ENCODE assay signal across 26 cellular contexts in the genomic region with DNA sequence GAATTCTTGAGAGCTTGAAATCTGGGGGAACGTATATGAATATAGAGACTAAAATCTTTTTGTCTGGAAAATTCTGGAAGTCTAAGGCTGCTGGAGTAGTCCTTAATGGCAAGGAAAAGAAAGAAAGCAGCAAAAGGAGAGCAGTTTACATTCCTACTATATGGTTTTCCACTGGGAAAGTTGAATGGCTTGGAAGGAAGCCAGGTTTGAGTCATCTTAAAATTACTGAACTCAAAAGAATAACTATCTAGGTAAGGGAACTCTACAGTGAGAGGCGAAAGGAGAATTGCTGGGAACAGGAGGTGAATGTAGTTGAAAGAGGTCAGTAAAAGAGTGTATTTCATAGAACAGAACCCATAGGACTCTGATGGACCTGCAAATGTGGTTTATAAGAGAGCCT.
DNase-seq lines count a peak whose midpoint lies in the region; ATAC-seq, FAIRE-seq and TF ChIP-seq lines count a peak whose summit lies in the region.
"Had no signal": no experiment of that assay in that cellular context is flagged by ENCODE, and none has a peak within 500 bp of the region (broad histone marks: within the 10 kb centered on the region; RNA-seq: fewer than 3 reads in every experiment).

No MANE protein-coding gene starts in this region.

- no TSS peak for BruUV-seq in MCF 10A (replicated peaks; lab: Mats Ljungman, UMichigan)

- FAIRE-seq in astrocyte (lab: Jason Lieb, UNC): no peak
- FAIRE-seq: A549 had no signal

- no peak overlapping the region for H3K27ac Mint-ChIP-seq in MCF 10A (ENCODE audit: low read depth, unreplicated experiment)
- no peak overlapping the region for H3K27ac Mint-ChIP-seq in astrocyte (ENCODE audit: unreplicated experiment)
- no peak overlapping the region for H3K27ac Mint-ChIP-seq in WTC11
- H3K27ac Mint-ChIP-seq: activated CD4-positive, alpha-beta memory T cell treated with anti-CD3 and anti-CD28 coated beads, Interleukin-2, amount 10 ng/mL, durations not matched to agents 7 days and 5 days; activated naive CD4-positive, alpha-beta T cell treated with anti-CD3 and anti-CD28 coated beads for 36 hours had no signal

- H3K27me3 Mint-ChIP-seq in MCF 10A (ENCODE audit: insufficient read depth, unreplicated experiment) (peaks cover 24% of the 10 kb centered on the region), astrocyte (ENCODE audit: low read depth, unreplicated experiment) (no peaks in the 10 kb centered on the region), WTC11 (ENCODE audit: low read depth) (no peaks in the 10 kb centered on the region)
- H3K27me3 Mint-ChIP-seq: activated CD4-positive, alpha-beta memory T cell treated with anti-CD3 and anti-CD28 coated beads, Interleukin-2, amount 10 ng/mL, durations not matched to agents 7 days and 5 days had no signal

- H3K4me3 ChIP-seq in breast epithelium (no peak overlapping the region), astrocyte (ENCODE audit: insufficient read depth, low read depth, low read length) (no peak overlapping the region), fibroblast of pulmonary artery (replicated peaks; ENCODE audit: low read depth, low read length) (no peak overlapping the region)
- H3K4me3 ChIP-seq: A549, body of pancreas, dorsolateral prefrontal cortex, heart left ventricle, SJCRH30, spleen, uterus had no signal

- ATAC-seq in WTC11: no peak
- ATAC-seq: A549, body of pancreas, heart left ventricle had no signal

- no peaks in the 10 kb centered on the region for H4K20me1 ChIP-seq in astrocyte (ENCODE audit: insufficient read depth, low read length)

- no peak overlapping the region for H3K9ac ChIP-seq in astrocyte (ENCODE audit: low read length)

- H3K36me3 Mint-ChIP-seq in MCF 10A (ENCODE audit: insufficient read depth, unreplicated experiment) (no peaks in the 10 kb centered on the region), astrocyte (ENCODE audit: low read depth, unreplicated experiment) (no peaks in the 10 kb centered on the region), WTC11 (no peaks in the 10 kb centered on the region)

- intact Hi-C loops in MCF 10A (cut with micrococcal nuclease): no loop called here
- intact Hi-C loops in breast epithelium (cut with DNase I; ENCODE audit: low total_unique reads): no loop called here

- no peak overlapping the region for H2AFZ ChIP-seq in astrocyte (ENCODE audit: low read depth, low read length)

- no peaks in the 10 kb centered on the region for H3K9me3 Mint-ChIP-seq in MCF 10A (ENCODE audit: unreplicated experiment)
- no peaks in the 10 kb centered on the region for H3K9me3 Mint-ChIP-seq in astrocyte (ENCODE audit: unreplicated experiment)
- peaks cover 12% of the 10 kb centered on the region; the same call in 1 of the 2 replicates for H3K9me3 Mint-ChIP-seq in WTC11
- H3K9me3 Mint-ChIP-seq: activated CD4-positive, alpha-beta memory T cell treated with anti-CD3 and anti-CD28 coated beads, Interleukin-2, amount 10 ng/mL, durations not matched to agents 7 days and 5 days; activated naive CD4-positive, alpha-beta T cell treated with anti-CD3 and anti-CD28 coated beads for 36 hours had no signal

- H3K9me3 ChIP-seq in breast epithelium (no peaks in the 10 kb centered on the region), astrocyte (ENCODE audit: insufficient read depth, low read depth, low read length) (no peaks in the 10 kb centered on the region)
- H3K9me3 ChIP-seq: A549, body of pancreas, heart left ventricle, neutrophil, SJCRH30, uterus had no signal

- H3K27me3 ChIP-seq in breast epithelium (no peaks in the 10 kb centered on the region), astrocyte (ENCODE audit: insufficient read depth, low read length) (no peaks in the 10 kb centered on the region)
- H3K27me3 ChIP-seq: body of pancreas, dorsolateral prefrontal cortex, heart left ventricle, neutrophil, SJCRH30, spleen, uterus had no signal

- POLR2A ChIA-PET in MCF 10A (lab: Yijun Ruan, JAX) (no interaction called here), WTC11 (lab: Charles Lee) (no interaction called here)

- H3K4me1 Mint-ChIP-seq in MCF 10A (ENCODE audit: insufficient read depth, unreplicated experiment): no peaks in the 10 kb centered on the region
- peaks cover 6% of the 10 kb centered on the region for H3K4me1 Mint-ChIP-seq in astrocyte (ENCODE audit: low read depth, unreplicated experiment)
- peaks cover 24% of the 10 kb centered on the region for H3K4me1 Mint-ChIP-seq in WTC11
- H3K4me1 Mint-ChIP-seq: activated CD4-positive, alpha-beta memory T cell treated with anti-CD3 and anti-CD28 coated beads, Interleukin-2, amount 10 ng/mL, durations not matched to agents 7 days and 5 days had no signal

- H3K36me3 ChIP-seq in breast epithelium (no peaks in the 10 kb centered on the region), astrocyte (ENCODE audit: insufficient read depth, low read length) (no peaks in the 10 kb centered on the region)
- H3K36me3 ChIP-seq: heart left ventricle, neutrophil, SJCRH30, spleen, uterus had no signal

- no peak overlapping the region for H3K27ac ChIP-seq in breast epithelium
- H3K27ac ChIP-seq in astrocyte (ENCODE audit: low read depth, low read length): no peak overlapping the region
- H3K27ac ChIP-seq: A549, body of pancreas, C4-2B, heart left ventricle, neutrophil, SJCRH30, spleen, uterus had no signal

- peak; percentile 28 for DNase-seq in MCF 10A (ENCODE audit: unreplicated experiment)
- no peak for DNase-seq in breast epithelium (ENCODE audit: low spot score in 2 of 2)
- DNase-seq in astrocyte (ENCODE audit: low read depth): peak; percentile 59
- peak; percentile 28 for DNase-seq in fibroblast of pulmonary artery (ENCODE audit: low read depth)
- DNase-seq in NCI-H128 (lab: John Stamatoyannopoulos, UW; ENCODE audit: unreplicated experiment): no peak
- DNase-seq in GM20000 (ENCODE audit: low spot score): no peak
- DNase-seq in COR-L47 (lab: John Stamatoyannopoulos, UW): no peak
- DNase-seq in WTC11 (ENCODE audit: low spot score): no peak
- DNase-seq: activated CD4-positive, alpha-beta memory T cell treated with anti-CD3 and anti-CD28 coated beads, Interleukin-2, amount 10 ng/mL, durations not matched to agents 7 days and 5 days; activated CD4-positive, CD25-positive, alpha-beta regulatory T cell; activated naive CD4-positive, alpha-beta T cell treated with anti-CD3 and anti-CD28 coated beads for 36 hours; activated T-cell treated with anti-CD3 and anti-CD28 coated beads, Interleukin-2, amount 50 U/mL, for 1 hour; body of pancreas; DMS53; dorsolateral prefrontal cortex; heart left ventricle; KG1; NCI-H1105; NCI-H748 treated with DMSO at 0.1 percent for 48 hours; OCI-M1; uterus had no signal

- CTCF ChIA-PET in MCF 10A (lab: Yijun Ruan, JAX) (no interaction called here), WTC11 (lab: Charles Lee) (no interaction called here)

- TF ChIP-seq CTCF in MCF 10A (IDR thresholded peaks at IDR 0.05; ENCODE audit: unreplicated experiment): no peak
- TF ChIP-seq CTCF in breast epithelium (IDR thresholded peaks at IDR 0.05): no peak
- no peak for TF ChIP-seq CTCF in astrocyte (IDR thresholded peaks at IDR 0.05; ENCODE audit: insufficient read depth, low read depth, low read length)
- TF ChIP-seq CTCF in fibroblast of pulmonary artery (IDR thresholded peaks at IDR 0.05; ENCODE audit: low read length, missing control alignments): no peak
- no peak for TF ChIP-seq CTCF in GM20000 (IDR thresholded peaks at IDR 0.05; ENCODE audit: extremely low read depth, missing control alignments)
- no peak for TF ChIP-seq CTCF in WTC11 (IDR thresholded peaks at IDR 0.05)

- H3K4me3 Mint-ChIP-seq in MCF 10A (ENCODE audit: unreplicated experiment) (no peak overlapping the region), astrocyte (ENCODE audit: unreplicated experiment) (no peak overlapping the region), WTC11 (no peak overlapping the region)
- H3K4me3 Mint-ChIP-seq: activated CD4-positive, alpha-beta memory T cell treated with anti-CD3 and anti-CD28 coated beads, Interleukin-2, amount 10 ng/mL, durations not matched to agents 7 days and 5 days; activated naive CD4-positive, alpha-beta T cell treated with anti-CD3 and anti-CD28 coated beads for 36 hours had no signal

- H3K4me1 ChIP-seq in breast epithelium (no peaks in the 10 kb centered on the region), astrocyte (ENCODE audit: insufficient read depth, low read length) (peaks cover 3% of the 10 kb centered on the region)
- H3K4me1 ChIP-seq: A549, body of pancreas, heart left ventricle, SJCRH30, spleen, uterus had no signal

- TF ChIP-seq POLR2A in breast epithelium (IDR thresholded peaks at IDR 0.05): no peak

- H3K4me2 ChIP-seq in astrocyte (ENCODE audit: low read length): no peak overlapping the region
- H3K4me2 ChIP-seq: A549 had no signal

- no peaks in the 10 kb centered on the region for H3K79me2 ChIP-seq in astrocyte (ENCODE audit: insufficient read depth, low read length)

TF ChIP-seq in WTC11, 78 proteins besides CTCF, POLR2A, EP300 and RAD21 (continues in another document):
- no peak for TF ChIP-seq IRF2 (CRISPR knock-in tag; IDR thresholded peaks at IDR 0.05; ENCODE audit: borderline replicate concordance, low read depth)
- no peak for TF ChIP-seq USF2 (CRISPR knock-in tag; IDR thresholded peaks at IDR 0.05)
- no peak for TF ChIP-seq ETV6 (CRISPR knock-in tag; IDR thresholded peaks at IDR 0.05)
- TF ChIP-seq PREB (CRISPR knock-in tag; IDR thresholded peaks at IDR 0.05; ENCODE audit: borderline replicate concordance): no peak
- no peak for TF ChIP-seq OVOL2 (CRISPR knock-in tag; IDR thresholded peaks at IDR 0.05; ENCODE audit: borderline replicate concordance)
- TF ChIP-seq ELF4 (CRISPR knock-in tag; IDR thresholded peaks at IDR 0.05; ENCODE audit: low read depth): no peak

Comparison
In these comparisons a context has a peak if more than half of its experiments do, and no peak if none do; other contexts are left out.
1. DNase-seq: peak in MCF 10A (single experiment), astrocyte (single experiment) and fibroblast of pulmonary artery (single experiment); none in breast epithelium (0 of 2), NCI-H128 (single experiment), GM20000 (single experiment), COR-L47 (single experiment) and WTC11 (single experiment).